Comparison of ENCODE assay signal across 34 cellular contexts in genomic region chr4:186128842-186129241, GRCh38. TPM values are rescaled to one million over a fixed set of nuclear protein-coding genes. Genes with fewer than 3 reads are reported as not detected.
"Had no signal": no experiment of that assay in that cellular context is flagged by ENCODE, and none has a peak within 500 bp of the region (broad histone marks: within the 10 kb centered on the region; RNA-seq: fewer than 3 reads in every experiment).

No MANE protein-coding gene starts in this region.

- H3K4me1 Mint-ChIP-seq: activated naive CD4-positive, alpha-beta T cell treated with anti-CD3 and anti-CD28 coated beads, Interleukin-2, amount 50 U/mL, for 24 hours; activated naive CD8-positive, alpha-beta T cell treated with anti-CD3 and anti-CD28 coated beads, Interleukin-2, amount 50 U/mL, for 24 hours; central memory CD8-positive, alpha-beta T cell had no signal

- FAIRE-seq: frontal cortex had no signal

- H3K4me3 ChIP-seq: adrenal gland, ascending aorta, breast epithelium, coronary artery, dorsolateral prefrontal cortex, esophagus squamous epithelium had no signal

- H3K27me3 Mint-ChIP-seq: activated naive CD4-positive, alpha-beta T cell treated with anti-CD3 and anti-CD28 coated beads, Interleukin-2, amount 50 U/mL, for 24 hours; activated naive CD8-positive, alpha-beta T cell treated with anti-CD3 and anti-CD28 coated beads for 36 hours; brain had no signal

- H3K36me3 ChIP-seq: adrenal gland, ascending aorta, breast epithelium, esophagus squamous epithelium, WERI-Rb-1 had no signal

- H3K27ac Mint-ChIP-seq: activated B cell treated with CpG ODN at 0.5 μM for 24 hours; activated CD4-positive, alpha-beta memory T cell treated with anti-CD3 and anti-CD28 coated beads for 36 hours; activated CD8-positive, alpha-beta memory T cell treated with anti-CD3 and anti-CD28 coated beads, Interleukin-2, amount 10 ng/mL, durations not matched to agents 7 days and 5 days; activated CD8-positive, alpha-beta T cell treated with anti-CD3 and anti-CD28 coated beads, Interleukin-2, amount 10 ng/mL, durations not matched to agents 7 days and 5 days; activated naive CD4-positive, alpha-beta T cell treated with anti-CD3 and anti-CD28 coated beads for 36 hours; activated naive CD4-positive, alpha-beta T cell treated with anti-CD3 and anti-CD28 coated beads, Interleukin-2, amount 50 U/mL, for 24 hours; activated naive CD8-positive, alpha-beta T cell treated with anti-CD3 and anti-CD28 coated beads for 36 hours; activated naive CD8-positive, alpha-beta T cell treated with anti-CD3 and anti-CD28 coated beads, Interleukin-2, amount 50 U/mL, for 24 hours; activated T-helper 1 cell treated with anti-CD3 and anti-CD28 coated beads, Interleukin-12 subunit alpha, Interleukin-12 subunit beta, Interleukin-2, Interleukin-4 antibody, amounts not matched to agents 30 ng/mL and 10 ng/mL and 1 ng/mL, durations not matched to agents 14 hours and 24 hours and 36 hours; activated T-helper 2 cell treated with anti-CD3 and anti-CD28 coated beads, Interferon-gamma antibody, Interleukin-2, Interleukin-4, amounts not matched to agents 10 μg/mL and 5 μg/mL and 100 μg/mL, durations not matched to agents 14 hours and 24 hours and 36 hours; brain; dendritic cell treated with granulocyte-macrophage colony-stimulating factor and Interleukin-4, amounts not matched to agents 40 ng/mL and 50 ng/mL, for 4 days; endodermal cell; T-helper 17 cell; T-helper 2 cell treated with Interferon-gamma antibody and Interleukin-4, amounts not matched to agents 5 μg/mL and 100 μg/mL, for 36 hours had no signal

- H3K27ac ChIP-seq: adrenal gland, ascending aorta, breast epithelium, coronary artery, dorsolateral prefrontal cortex, esophagus squamous epithelium, WERI-Rb-1 had no signal

- H3K4me3 Mint-ChIP-seq: activated B cell treated with CpG ODN at 0.5 μM for 24 hours; activated CD4-positive, alpha-beta memory T cell treated with anti-CD3 and anti-CD28 coated beads for 36 hours; activated CD8-positive, alpha-beta memory T cell treated with anti-CD3 and anti-CD28 coated beads, Interleukin-2, amount 10 ng/mL, durations not matched to agents 7 days and 5 days; activated CD8-positive, alpha-beta T cell treated with anti-CD3 and anti-CD28 coated beads, Interleukin-2, amount 10 ng/mL, durations not matched to agents 7 days and 5 days; activated naive CD4-positive, alpha-beta T cell treated with anti-CD3 and anti-CD28 coated beads for 36 hours; activated naive CD4-positive, alpha-beta T cell treated with anti-CD3 and anti-CD28 coated beads, Interleukin-2, amount 50 U/mL, for 24 hours; activated naive CD8-positive, alpha-beta T cell treated with anti-CD3 and anti-CD28 coated beads for 36 hours; activated naive CD8-positive, alpha-beta T cell treated with anti-CD3 and anti-CD28 coated beads, Interleukin-2, amount 50 U/mL, for 24 hours; activated T-helper 1 cell treated with anti-CD3 and anti-CD28 coated beads, Interleukin-12 subunit alpha, Interleukin-12 subunit beta, Interleukin-2, Interleukin-4 antibody, amounts not matched to agents 30 ng/mL and 10 ng/mL and 1 ng/mL, durations not matched to agents 14 hours and 24 hours and 36 hours; brain; central memory CD8-positive, alpha-beta T cell; dendritic cell treated with granulocyte-macrophage colony-stimulating factor and Interleukin-4, amounts not matched to agents 40 ng/mL and 50 ng/mL, for 4 days; endodermal cell; T-helper 17 cell; T-helper 2 cell treated with Interferon-gamma antibody and Interleukin-4, amounts not matched to agents 5 μg/mL and 100 μg/mL, for 36 hours had no signal

- H3K36me3 Mint-ChIP-seq: activated CD4-positive, alpha-beta memory T cell treated with anti-CD3 and anti-CD28 coated beads for 36 hours; activated CD8-positive, alpha-beta memory T cell treated with anti-CD3 and anti-CD28 coated beads, Interleukin-2, amount 10 ng/mL, durations not matched to agents 7 days and 5 days; activated naive CD4-positive, alpha-beta T cell treated with anti-CD3 and anti-CD28 coated beads, Interleukin-2, amount 50 U/mL, for 24 hours; activated naive CD8-positive, alpha-beta T cell treated with anti-CD3 and anti-CD28 coated beads for 36 hours had no signal

- DNase-seq: activated B cell treated with CpG ODN at 0.5 μM for 24 hours; activated CD4-positive, alpha-beta memory T cell treated with anti-CD3 and anti-CD28 coated beads for 36 hours; activated CD4-positive, alpha-beta T cell treated with anti-CD3 and anti-CD28 coated beads for 48 hours; activated CD8-positive, alpha-beta memory T cell treated with anti-CD3 and anti-CD28 coated beads, Interleukin-2, amount 10 ng/mL, durations not matched to agents 7 days and 5 days; activated CD8-positive, alpha-beta memory T cell treated with anti-CD3 and anti-CD28 coated beads, Interleukin-2, amount 50 U/mL, for 4 hours; activated CD8-positive, alpha-beta T cell treated with anti-CD3 and anti-CD28 coated beads, Interleukin-2, amount 10 ng/mL, durations not matched to agents 7 days and 5 days; activated effector memory CD4-positive, alpha-beta T cell treated with anti-CD3 and anti-CD28 coated beads, Interleukin-2, amount 50 U/mL, for 16 hours; activated naive CD4-positive, alpha-beta T cell treated with anti-CD3 and anti-CD28 coated beads for 36 hours; activated naive CD8-positive, alpha-beta T cell treated with anti-CD3 and anti-CD28 coated beads for 36 hours; activated naive CD8-positive, alpha-beta T cell treated with anti-CD3 and anti-CD28 coated beads, Interleukin-2, amount 50 U/mL, for 24 hours; activated T-cell treated with anti-CD3 and anti-CD28 coated beads, Interleukin-2, amount 50 U/mL, for 1 hour; activated T-cell treated with anti-CD3 and anti-CD28 coated beads, Interleukin-2, amount 50 U/mL, for 48 hours; adrenal gland; dorsolateral prefrontal cortex; effector memory CD4-positive, alpha-beta T cell; endodermal cell; erythroblast; esophagus squamous epithelium; head of caudate nucleus; T-helper 1 cell; T-helper 17 cell; T1000; WERI-Rb-1 had no signal

- H3K9me3 Mint-ChIP-seq: activated B cell treated with CpG ODN at 0.5 μM for 24 hours; activated CD4-positive, alpha-beta memory T cell treated with anti-CD3 and anti-CD28 coated beads for 36 hours; activated naive CD4-positive, alpha-beta T cell treated with anti-CD3 and anti-CD28 coated beads for 36 hours; activated naive CD4-positive, alpha-beta T cell treated with anti-CD3 and anti-CD28 coated beads, Interleukin-2, amount 50 U/mL, for 24 hours; activated naive CD8-positive, alpha-beta T cell treated with anti-CD3 and anti-CD28 coated beads for 36 hours; activated naive CD8-positive, alpha-beta T cell treated with anti-CD3 and anti-CD28 coated beads, Interleukin-2, amount 50 U/mL, for 24 hours; activated T-helper 1 cell treated with anti-CD3 and anti-CD28 coated beads, Interleukin-12 subunit alpha, Interleukin-12 subunit beta, Interleukin-2, Interleukin-4 antibody, amounts not matched to agents 30 ng/mL and 10 ng/mL and 1 ng/mL, durations not matched to agents 14 hours and 24 hours and 36 hours; activated T-helper 2 cell treated with anti-CD3 and anti-CD28 coated beads, Interferon-gamma antibody, Interleukin-2, Interleukin-4, amounts not matched to agents 10 μg/mL and 5 μg/mL and 100 μg/mL, durations not matched to agents 14 hours and 24 hours and 36 hours; central memory CD8-positive, alpha-beta T cell; dendritic cell treated with granulocyte-macrophage colony-stimulating factor and Interleukin-4, amounts not matched to agents 40 ng/mL and 50 ng/mL, for 4 days; endodermal cell; T-helper 2 cell treated with Interferon-gamma antibody and Interleukin-4, amounts not matched to agents 5 μg/mL and 100 μg/mL, for 36 hours had no signal

- H3K9me3 ChIP-seq: adrenal gland, ascending aorta, breast epithelium, esophagus squamous epithelium had no signal

- H3K4me1 ChIP-seq: adrenal gland, ascending aorta, breast epithelium had no signal

- H3K27me3 ChIP-seq: adrenal gland, ascending aorta, breast epithelium, esophagus squamous epithelium had no signal

RNA-seq across cellular contexts. Expression of gene FAM149A, which starts 24.3 kb away (rescaled TPM):
- total RNA-seq: activated B cell treated with CpG ODN at 0.5 μM for 24 hours; activated T-helper 1 cell treated with anti-CD3 and anti-CD28 coated beads, Interleukin-12 subunit alpha, Interleukin-12 subunit beta, Interleukin-2, Interleukin-4 antibody, amounts not matched to agents 30 ng/mL and 10 ng/mL and 1 ng/mL, durations not matched to agents 14 hours and 24 hours and 36 hours had no signal

RNA-seq across cellular contexts. Expression of gene TLR3, which starts 59.9 kb away (rescaled TPM):
- total RNA-seq: activated B cell treated with CpG ODN at 0.5 μM for 24 hours; activated naive CD4-positive, alpha-beta T cell treated with anti-CD3 and anti-CD28 coated beads for 36 hours; activated naive CD8-positive, alpha-beta T cell treated with anti-CD3 and anti-CD28 coated beads for 36 hours; activated T-helper 1 cell treated with anti-CD3 and anti-CD28 coated beads, Interleukin-12 subunit alpha, Interleukin-12 subunit beta, Interleukin-2, Interleukin-4 antibody, amounts not matched to agents 30 ng/mL and 10 ng/mL and 1 ng/mL, durations not matched to agents 14 hours and 24 hours and 36 hours; activated T-helper 2 cell treated with anti-CD3 and anti-CD28 coated beads, Interferon-gamma antibody, Interleukin-2, Interleukin-4, amounts not matched to agents 10 μg/mL and 5 μg/mL and 100 μg/mL, durations not matched to agents 14 hours and 24 hours and 36 hours had no signal
